Comparison of ENCODE assay signal across 8 cellular contexts in genomic region chr3:99638244-99638948, GRCh38. TPM values are rescaled to one million over a fixed set of nuclear protein-coding genes. Genes with fewer than 3 reads are reported as not detected.
DNase-seq lines count a peak whose midpoint lies in the region; ATAC-seq, FAIRE-seq and TF ChIP-seq lines count a peak whose summit lies in the region.

COL8A1 (plus strand) TSS chr3:99638594; CDS start chr3:99790683, 152,089 bp downstream.

- peak within 1 kb of the TSS; percentile 39 for H3K9ac ChIP-seq in H9 (ENCODE audit: extremely low read depth, insufficient read length, low read length)

- no peak within 1 kb of the TSS for H3K14ac ChIP-seq in H9 (ENCODE audit: insufficient read depth, low read length)

- H3K4me3 ChIP-seq in WERI-Rb-1 (ENCODE audit: low read depth, low read length) (peak within 1 kb of the TSS; percentile 51), cardiac muscle cell (peak within 1 kb of the TSS; percentile 23)

- H4K5ac ChIP-seq in H9 (ENCODE audit: insufficient read length, low read depth, low read length), result no peak within 1 kb of the TSS

- ATAC-seq in GM18858 (IDR thresholded peaks at IDR 0.05; ENCODE audit: unreplicated experiment), result no peak

- H2BK5ac ChIP-seq in H9 (ENCODE audit: insufficient read length, low read length), result no peak within 1 kb of the TSS

- no peak within 1 kb of the TSS for H3T11ph ChIP-seq in H9 (ENCODE audit: low read length)

- H3K27me3 Mint-ChIP-seq in H9 (ENCODE audit: low read depth), result peaks cover 50% of the 10 kb centered on the region

- H2BK15ac ChIP-seq in H9 (ENCODE audit: low read depth, low read length), result no peak within 1 kb of the TSS

- H3K4me2 ChIP-seq in H9 (ENCODE audit: insufficient read depth, insufficient read length, low read length), result peak within 1 kb of the TSS; percentile 95

- H3K36me3 Mint-ChIP-seq in H9 (ENCODE audit: insufficient read depth in 1 of 3, low read depth in 3 of 3), result no peaks in the 10 kb centered on the region

- H3K79me2 ChIP-seq in H9 (ENCODE audit: insufficient read depth, low read length), result no peaks in the 10 kb centered on the region

- H4K8ac ChIP-seq in H9 (replicated peaks; ENCODE audit: insufficient read length, low read depth, low read length), result no peak within 1 kb of the TSS

- no CpG with 5 or more reads among the region's 24 CpGs for WGBS in H9 (ENCODE audit: extremely low coverage, insufficient read length, low lambda C conversion rate)

- no peak within 1 kb of the TSS for H3K27ac ChIP-seq in H9 (ENCODE audit: insufficient read length, low read depth, low read length)
- peak within 1 kb of the TSS; percentile 39 for H3K27ac ChIP-seq in WERI-Rb-1
- no peak within 1 kb of the TSS for H3K27ac ChIP-seq in cardiac muscle cell

- H2BK120ac ChIP-seq in H9 (ENCODE audit: low read depth, low read length, poor library complexity, severe bottlenecking), result no peak within 1 kb of the TSS

- no peak within 1 kb of the TSS for H2AK5ac ChIP-seq in H9 (ENCODE audit: insufficient read length, low read length)

- H3K36me3 ChIP-seq in WERI-Rb-1, result no peaks in the 10 kb centered on the region
- no peaks in the 10 kb centered on the region for H3K36me3 ChIP-seq in cardiac muscle cell

- no peak within 1 kb of the TSS for H2BK20ac ChIP-seq in H9 (ENCODE audit: low read depth, low read length, poor library complexity, severe bottlenecking)

- no peaks in the 10 kb centered on the region for H4K20me1 ChIP-seq in H9 (ENCODE audit: control insufficient read depth, insufficient read depth, insufficient read length)

- intact Hi-C loops in posterior cingulate gyrus (cut with DNase I), result no loop called here

- peak within 1 kb of the TSS; percentile 70 to 93 for H3K4me3 Mint-ChIP-seq in H9

- no peak within 1 kb of the TSS for H3K56ac ChIP-seq in H9 (ENCODE audit: insufficient read length, low read depth, low read length)

- TF ChIP-seq POLR2A in GM12891 (IDR thresholded peaks at IDR 0.05; ENCODE audit: low read depth, low read length), result no peak

- H3K27me3 ChIP-seq in H9 (ENCODE audit: insufficient read depth, low read length), result peaks cover 5% of the 10 kb centered on the region; the same call in 1 of the 2 replicates
- H3K27me3 ChIP-seq in WERI-Rb-1 (ENCODE audit: insufficient read depth, low read depth, severe bottlenecking), result no peaks in the 10 kb centered on the region
- peaks cover 66% of the 10 kb centered on the region for H3K27me3 ChIP-seq in cardiac muscle cell

- H3K23ac ChIP-seq in H9 (ENCODE audit: insufficient read length, low read depth, low read length), result no peak within 1 kb of the TSS

- peak; percentile 77 for DNase-seq in H9
- peak; percentile 87 for DNase-seq in WERI-Rb-1
- peak; percentile 60 to 77 for DNase-seq in cardiac muscle cell (ENCODE audit: low read depth in 1 of 2, low spot score in 1 of 2)
- peak in 6 of 10 donors; percentile 11 to 88 (median 44) for DNase-seq in posterior cingulate gyrus
- DNase-seq in GM12891 (ENCODE audit: insufficient read length, low spot score), result no peak
- DNase-seq in stimulated activated CD4-positive, alpha-beta T cell treated with anti-CD3 and anti-CD28 coated beads, Interleukin-2, amount 100 ng/mL, for 24 hours, result no peak
- DNase-seq in NOMO-1 treated with DMSO at 0.1 percent for 48 hours (lab: John Stamatoyannopoulos, UW; ENCODE audit: unreplicated experiment), result no peak

- H3K4me1 ChIP-seq in H9 (ENCODE audit: insufficient read depth, low read length), result peaks cover 7% of the 10 kb centered on the region
- no peaks in the 10 kb centered on the region for H3K4me1 ChIP-seq in cardiac muscle cell (ENCODE audit: low read depth)

- H3K23me2 ChIP-seq in H9 (ENCODE audit: insufficient read length, low read depth, low read length, poor library complexity, severe bottlenecking), result peaks cover 19% of the 10 kb centered on the region

- no peak within 1 kb of the TSS for H3K18ac ChIP-seq in H9 (ENCODE audit: insufficient read length, low read depth, low read length)

- H3K9me3 ChIP-seq in H9 (ENCODE audit: control insufficient read depth, low read depth, low read length) (no peaks in the 10 kb centered on the region), WERI-Rb-1 (ENCODE audit: severe bottlenecking) (no peaks in the 10 kb centered on the region), cardiac muscle cell (ENCODE audit: low read depth) (no peaks in the 10 kb centered on the region)

- H3K79me1 ChIP-seq in H9 (ENCODE audit: insufficient read depth, low read depth, low read length, poor library complexity, severe bottlenecking), result no peaks in the 10 kb centered on the region

- no peak within 1 kb of the TSS for H3K4ac ChIP-seq in H9 (ENCODE audit: low read depth, low read length)

- peak within 1 kb of the TSS; percentile 43 for H2AFZ ChIP-seq in H9 (ENCODE audit: low read length)

- H3K4me1 Mint-ChIP-seq in H9, result peaks cover 54 to 61% of the 10 kb centered on the region in 2 experiments

- H2BK12ac ChIP-seq in H9 (ENCODE audit: insufficient read length, low read depth, low read length), result no peak within 1 kb of the TSS

- H3K9me3 Mint-ChIP-seq in H9, result no peaks in the 10 kb centered on the region; a peak in 1 of 5 replicates

- no peak within 1 kb of the TSS; a peak in 2 of 7 replicates for H3K27ac Mint-ChIP-seq in H9

- H4K91ac ChIP-seq in H9 (ENCODE audit: insufficient read length, low read depth, low read length), result no peak within 1 kb of the TSS

- TF ChIP-seq CTCF in H9 (conservative IDR thresholded peaks at IDR 0.05), result no peak
- no peak for TF ChIP-seq CTCF in WERI-Rb-1 (IDR thresholded peaks at IDR 0.05; ENCODE audit: low read depth, low read length)
- no peak for TF ChIP-seq CTCF in cardiac muscle cell (IDR thresholded peaks at IDR 0.05; ENCODE audit: low read depth, low read length)

- FAIRE-seq in GM12891 (lab: Jason Lieb, UNC), result no peak

TF ChIP-seq in GM12891, 5 proteins besides CTCF, POLR2A, EP300 and RAD21:
- TF ChIP-seq SPI1 (IDR thresholded peaks at IDR 0.05; ENCODE audit: low read depth, low read length) (no peak), POU2F2 (IDR thresholded peaks at IDR 0.05; ENCODE audit: low read depth, low read length) (no peak), PAX5 (IDR thresholded peaks at IDR 0.05; ENCODE audit: insufficient read depth, low read length, severe bottlenecking) (no peak)

RNA-seq across cellular contexts. Expression of gene COL8A1, which starts in this region (rescaled TPM):
- total RNA-seq in H9 (2021) (0.17 and 0.26 TPM in 2 replicates), cardiac muscle cell (1.5 and 6.9 TPM in 2 replicates)
- 2.4 and 5.1 TPM in 2 replicates for polyA plus RNA-seq in cardiac muscle cell
- not detected for polyA plus RNA-seq in GM12891 (2012; ENCODE audit: low read depth, missing spikeins)

Comparison
In these comparisons a context has a peak if more than half of its experiments do, and no peak if none do; other contexts are left out.
1. Peak in DNase-seq, H3K9ac ChIP-seq and H3K4me2 ChIP-seq in H9; RNA of the gene not detected or under 1 TPM.
2. DNase-seq: peak in WERI-Rb-1 (single experiment), cardiac muscle cell (2 of 2) and posterior cingulate gyrus (6 of 10); none in GM12891 (single experiment), stimulated activated CD4-positive, alpha-beta T cell treated with anti-CD3 and anti-CD28 coated beads, Interleukin-2, amount 100 ng/mL, for 24 hours (0 of 2) and NOMO-1 treated with DMSO at 0.1 percent for 48 hours (single experiment).